ENCODE assay signal across 3 cellular contexts in the genomic region with DNA sequence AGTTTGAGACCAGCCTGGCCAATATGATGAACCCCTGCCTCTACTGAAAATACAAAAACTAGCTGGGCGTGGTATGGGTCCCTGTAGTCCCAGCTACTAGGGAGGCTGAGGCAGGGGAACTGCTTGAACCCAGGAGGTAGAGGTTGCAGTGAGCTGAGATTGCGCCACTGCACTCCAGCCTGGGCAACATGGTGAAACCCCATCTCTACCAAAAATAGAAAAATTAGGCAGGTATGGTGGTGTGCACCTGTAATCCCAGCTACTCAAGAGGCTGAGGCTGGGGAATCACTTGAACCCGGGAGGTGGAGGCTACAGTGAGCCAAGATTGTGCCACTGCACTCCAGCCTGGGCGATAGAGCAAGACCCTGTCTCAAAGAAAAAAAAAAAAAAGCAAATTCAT. TPM values are rescaled to one million over a fixed set of nuclear protein-coding genes. Genes with fewer than 3 reads are reported as not detected.
"Had no signal": no experiment of that assay in that cellular context is flagged by ENCODE, and none has a peak within 500 bp of the region (broad histone marks: within the 10 kb centered on the region; RNA-seq: fewer than 3 reads in every experiment).

No MANE protein-coding gene starts in this region.

RNA-seq across cellular contexts. Expression of gene NKAIN1, which starts 48.1 kb away (rescaled TPM):
- total RNA-seq: LHCN-M2, MCF 10A, OCI-LY7 had no signal
